ENCODE assay signal across 20 cellular contexts in the genomic region with DNA sequence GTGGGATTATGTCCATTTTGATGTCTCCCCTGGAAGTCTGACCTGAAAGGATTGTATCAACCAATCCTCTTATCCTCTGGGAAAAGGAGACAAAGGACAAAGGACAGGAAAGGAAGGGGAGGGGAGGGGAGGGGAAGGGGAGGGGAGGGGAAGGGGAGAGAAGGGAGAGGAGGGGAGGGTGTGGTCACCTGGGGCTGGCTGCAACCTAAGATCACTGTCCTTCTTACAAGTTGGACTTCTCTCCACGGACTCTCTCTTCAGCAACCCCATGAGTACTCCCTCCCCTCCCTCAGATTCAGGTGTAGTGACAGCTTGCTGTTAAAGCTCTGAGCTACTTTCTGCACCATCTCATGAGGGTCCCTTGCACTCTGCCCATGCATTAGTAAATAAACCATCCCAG. TPM values are rescaled to one million over a fixed set of nuclear protein-coding genes. Genes with fewer than 3 reads are reported as not detected.
A peak's percentile ranks its signal among the peaks of the same experiment; 100 is the strongest.
DNase-seq lines count a peak whose midpoint lies in the region; ATAC-seq, FAIRE-seq and TF ChIP-seq lines count a peak whose summit lies in the region.
"Had no signal": no experiment of that assay in that cellular context is flagged by ENCODE, and none has a peak within 500 bp of the region (broad histone marks: within the 10 kb centered on the region; RNA-seq: fewer than 3 reads in every experiment).

No MANE protein-coding gene starts in this region.

- BruUV-seq in HepG2 (replicated peaks; lab: Mats Ljungman, UMichigan) (no TSS peak), PC-9 (replicated peaks; lab: Mats Ljungman, UMichigan) (no TSS peak)

- peaks cover 17% of the 10 kb centered on the region for H3F3A ChIP-seq in PC-9 (ENCODE audit: insufficient read depth, low read depth)

- H3K27ac ChIP-seq in HepG2 (ENCODE audit: extremely low read length, insufficient read depth, low read length) (no peak overlapping the region), right lobe of liver (no peak overlapping the region), PC-9 (peak overlapping the region; percentile 59; the same call in 1 of the 2 replicates)
- H3K27ac ChIP-seq: KMS-11 had no signal

- H3K79me2 ChIP-seq in HepG2 (ENCODE audit: insufficient read depth, low read length), result no peaks in the 10 kb centered on the region
- no peaks in the 10 kb centered on the region for H3K79me2 ChIP-seq in PC-9 (ENCODE audit: low read depth)

- DNase-seq in HepG2 (ENCODE audit: low spot score) (no peak), right lobe of liver (no peak), PC-9 (no peak), iPS-NIHi11 (ENCODE audit: low spot score) (peak; percentile 24), lower leg skin (ENCODE audit: low spot score in 2 of 2) (no peak), NK-92 (lab: John Stamatoyannopoulos, UW; ENCODE audit: unreplicated experiment) (no peak)
- DNase-seq in stimulated activated naive CD4-positive, alpha-beta T cell (lab: John Stamatoyannopoulos, UW), result no peak
- DNase-seq: ACHN; C1 segment of cervical spinal cord; DND-41; MV-4-11; NCI-H2029; NCI-H510A; NK-92 treated with Interleukin-12 subunit alpha and Interleukin-12 subunit beta, amount 100 ng/mL, for 24 hours; SHP77; T-cell had no signal

- TF ChIP-seq CTCF in HepG2 (CRISPR knock-in tag; IDR thresholded peaks at IDR 0.05), result no peak
- no peak for TF ChIP-seq CTCF in right lobe of liver (IDR thresholded peaks at IDR 0.05)
- no peak for TF ChIP-seq CTCF in PC-9 (conservative IDR thresholded peaks at IDR 0.05)
- no peak for TF ChIP-seq CTCF in lower leg skin (IDR thresholded peaks at IDR 0.05)

- intact Hi-C loops in HepG2 (cut with micrococcal nuclease; ENCODE audit: unreplicated experiment), result no loop called here
- intact Hi-C loops in right lobe of liver (cut with DNase I), result loop anchor here (10.0 kb wide), 2 partner anchors 230 kb away; no protein-coding TSS in a partner anchor
- intact Hi-C loops in PC-9 (cut with micrococcal nuclease; ENCODE audit: unreplicated experiment), result loop anchor here (1.0 kb wide), 1 partner anchor 231 kb away; no protein-coding TSS in a partner anchor
- intact Hi-C loops in lower leg skin (cut with DNase I; ENCODE audit: low total_unique reads), result loop anchor here (10.0 kb wide), 1 partner anchor 230 kb away; no protein-coding TSS in a partner anchor

- TF ChIP-seq RAD21 in HepG2 (CRISPR knock-in tag; IDR thresholded peaks at IDR 0.05), result no peak

- no peaks in the 10 kb centered on the region for H3K36me3 ChIP-seq in HepG2 (replicated peaks in 1 of 2; ENCODE audit: control insufficient read depth in 1 of 2, insufficient read depth in 2 of 2, low read length in 2 of 2)
- no peaks in the 10 kb centered on the region for H3K36me3 ChIP-seq in right lobe of liver
- no peaks in the 10 kb centered on the region for H3K36me3 ChIP-seq in PC-9 (ENCODE audit: low read depth)
- H3K36me3 ChIP-seq: HAP-1 had no signal

- H3K4me3 ChIP-seq in HepG2 (replicated peaks in 1 of 3; ENCODE audit: insufficient read depth in 1 of 3, low read depth in 2 of 3, low read length in 3 of 3) (no peak overlapping the region), right lobe of liver (no peak overlapping the region), PC-9 (no peak overlapping the region), lower leg skin (ENCODE audit: low read depth, poor library complexity, severe bottlenecking) (no peak overlapping the region)
- H3K4me3 ChIP-seq: HAP-1 had no signal

- H3K9me3 ChIP-seq in HepG2 (ENCODE audit: low read length), result no peaks in the 10 kb centered on the region
- H3K9me3 ChIP-seq in right lobe of liver, result no peaks in the 10 kb centered on the region
- no peaks in the 10 kb centered on the region for H3K9me3 ChIP-seq in PC-9 (ENCODE audit: insufficient read depth, low read depth)
- H3K9me3 ChIP-seq: HAP-1 had no signal

- H3K27me3 ChIP-seq in HepG2 (ENCODE audit: control insufficient read depth in 1 of 2, insufficient read depth in 2 of 2, low read length in 2 of 2) (no peaks in the 10 kb centered on the region), right lobe of liver (no peaks in the 10 kb centered on the region), PC-9 (ENCODE audit: insufficient read depth, low read depth) (no peaks in the 10 kb centered on the region)

- in situ Hi-C loops in HepG2 (cut with HindIII; ENCODE audit: extremely low pct_ligation_motif_present, low pct_unique_long_range_greater_than_20kb), result loop anchor here (5.0 to 25.0 kb wide), 2 partner anchors 227 to 562 kb away; no protein-coding TSS in a partner anchor

- ATAC-seq in HepG2, result no peak
- no peak for ATAC-seq in right lobe of liver
- ATAC-seq: SK-N-SH treated with all-trans-retinoic acid at 6 μM for 48 hours, T-cell had no signal

- H3K4me2 ChIP-seq in HepG2 (ENCODE audit: low read depth, low read length) (no peak overlapping the region), PC-9 (peak overlapping the region; percentile 55; the same call in 1 of the 2 replicates)
- H3K4me2 ChIP-seq: KMS-11 had no signal

- POLR2A ChIA-PET in HepG2 (lab: Yijun Ruan, JAX), result interaction anchor here (1.0 kb wide), 1 partner anchor 231 kb away, joined by 3 read pairs; no protein-coding TSS in a partner anchor
- POLR2A ChIA-PET in PC-9 (lab: Charles Lee; ENCODE audit: unreplicated experiment), result interaction anchor here (0.6 to 0.7 kb wide), 2 partner anchors 71 to 1152 kb away, joined by 3 to 7 read pairs; no protein-coding TSS in a partner anchor

- H3K9ac ChIP-seq in HepG2 (ENCODE audit: insufficient read depth, low read depth, low read length), result no peak overlapping the region
- H3K9ac ChIP-seq: KMS-11 had no signal

- CTCF ChIA-PET in HepG2 (lab: Yijun Ruan, JAX; ENCODE audit: low intra/inter-chr PET ratio, low total read pairs) (interaction anchor here (1.2 to 7.1 kb wide), 2 partner anchors 232 to 552 kb away, joined by 4 to 68 read pairs; no protein-coding TSS in a partner anchor), PC-9 (lab: Charles Lee) (interaction anchor here (0.5 to 2.0 kb wide), 5 partner anchors 10 to 750 kb away, joined by 3 to 9 read pairs (median 4); a partner anchor contains a TSS)

- H4K20me1 ChIP-seq in HepG2 (ENCODE audit: insufficient read depth, low read length), result no peaks in the 10 kb centered on the region
- no peaks in the 10 kb centered on the region for H4K20me1 ChIP-seq in PC-9 (ENCODE audit: insufficient read depth)

- TF ChIP-seq POLR2A in HepG2 (IDR thresholded peaks at IDR 0.05; ENCODE audit: insufficient read depth in 1 of 2, low read depth in 2 of 2, low read length in 2 of 2) (no peak), right lobe of liver (IDR thresholded peaks at IDR 0.05) (no peak), lower leg skin (IDR thresholded peaks at IDR 0.05) (no peak)

- WGBS in HepG2 (ENCODE audit: low lambda C conversion rate), result 18% methylated on average over 1 of the region's 1 CpG
- WGBS in right lobe of liver (ENCODE audit: insufficient coverage, low coverage, low lambda C conversion rate, missing lambda C conversion rate), result no CpG with 5 or more reads among the region's 1 CpG
- WGBS in lower leg skin, 2 donors, result 72 to 82% methylated on average over 1 of the region's 1 CpG

- TF ChIP-seq EP300 in HepG2 (IDR thresholded peaks at IDR 0.05; ENCODE audit: low read depth in 2 of 2, low read length in 2 of 2), result no peak
- TF ChIP-seq EP300 in HepG2 (CRISPR knock-in tag; IDR thresholded peaks at IDR 0.05; ENCODE audit: borderline replicate concordance), result no peak

- H2AFZ ChIP-seq in HepG2 (ENCODE audit: low read length) (no peak overlapping the region), PC-9 (no peak overlapping the region)

- H3K4me1 ChIP-seq in HepG2 (ENCODE audit: insufficient read depth, low read length) (peaks cover 17% of the 10 kb centered on the region; the same call in 1 of the 2 replicates), right lobe of liver (peaks cover 0 to 3% (median 0%) of the 10 kb centered on the region in 4 donors), PC-9 (replicated peaks; ENCODE audit: insufficient read depth) (peaks cover 46% of the 10 kb centered on the region)

- FAIRE-seq in HepG2 (lab: Jason Lieb, UNC), result no peak

- no peaks in the 10 kb centered on the region for H3K9me2 ChIP-seq in PC-9 (ENCODE audit: insufficient read depth)

TF ChIP-seq in HepG2, 621 proteins besides CTCF, POLR2A, EP300 and RAD21 (continues in another document):
- TF ChIP-seq CBX2 (IDR thresholded peaks at IDR 0.05; ENCODE audit: low read depth, low read length) (no peak), CBX2 (CRISPR knock-in tag; IDR thresholded peaks at IDR 0.05; ENCODE audit: low read depth) (no peak), SP1 (IDR thresholded peaks at IDR 0.05) (no peak), SP1 (CRISPR knock-in tag; IDR thresholded peaks at IDR 0.05) (no peak)
- TF ChIP-seq, protein P1, sequence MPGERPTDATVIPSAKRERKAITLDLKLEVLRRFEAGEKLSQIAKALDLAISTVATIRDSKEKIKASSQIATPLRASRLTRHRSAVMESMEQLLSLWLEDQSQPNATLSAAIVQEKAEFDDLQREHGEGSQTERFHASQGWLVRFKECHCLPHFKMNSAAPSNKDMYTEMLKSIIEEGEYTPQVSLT (CRISPR knock-in tag; IDR thresholded peaks at IDR 0.05; ENCODE audit: borderline replicate concordance, low read depth), result no peak

RNA-seq across cellular contexts. Expression of a gene that starts 58.9 kb away (rescaled TPM):
- total RNA-seq in HepG2 (2016; rRNA removed; fragmentation: Illumina TruSeq; extraction: Trizol) (0.14 and 0.31 TPM in 2 replicates), right lobe of liver (under 1 TPM; 0.12 to 0.53 (median 0.23) TPM), PC-9 (2021) (0.93 and 1.1 TPM in 2 replicates), lower leg skin (1 to 10 TPM in 3 of 4 donors, under 1 TPM in 1; 0.32 to 4.1 (median 1.7) TPM)
- 0.09 and 0.10 TPM in 2 replicates for total RNA-seq in HepG2 (2016; cell fraction: cytosol; rRNA removed; fragmentation: Illumina TruSeq; extraction: Trizol; ENCODE audit: low read depth)
- total RNA-seq in HepG2 (2016; cell fraction: insoluble cytoplasmic fraction; rRNA removed; fragmentation: Illumina TruSeq; extraction: Trizol), result 0.16 and 0.39 TPM in 2 replicates
- 0.12 and 0.21 TPM in 2 replicates for total RNA-seq in HepG2 (2016; cell fraction: membrane; rRNA removed; fragmentation: Illumina TruSeq; extraction: Trizol)
- total RNA-seq in HepG2 (2016; cell fraction: nucleus; rRNA removed; fragmentation: Illumina TruSeq; extraction: Trizol), result 1.1 and 1.2 TPM in 2 replicates
- polyA plus RNA-seq in HepG2 (2011; rRNA removed), result 0.13 and 0.22 TPM in 2 replicates
- 0.05 and 0.10 TPM in 2 replicates for polyA plus RNA-seq in HepG2 (2011; cell fraction: cytosol; rRNA removed)
- polyA plus RNA-seq in HepG2 (2011; cell fraction: nucleus; rRNA removed), result 1.2 and 1.5 TPM in 2 replicates
- polyA plus RNA-seq in HepG2 (2012), result 0.63 and 1.1 TPM in 2 replicates
- polyA plus RNA-seq in HepG2 (2016; cell fraction: cytosol; fragmentation: Illumina TruSeq; extraction: Trizol; ENCODE audit: low read depth), result 0.03 TPM in 2 replicates
- 0.10 and 0.11 TPM in 2 replicates for polyA plus RNA-seq in HepG2 (2016; cell fraction: insoluble cytoplasmic fraction; fragmentation: Illumina TruSeq; extraction: Trizol; ENCODE audit: low read depth)
- 0.09 and 0.15 TPM in 2 replicates for polyA plus RNA-seq in HepG2 (2016; cell fraction: membrane; fragmentation: Illumina TruSeq; extraction: Trizol; ENCODE audit: low read depth)
- polyA plus RNA-seq in HepG2 (2016; cell fraction: nucleus; fragmentation: Illumina TruSeq; extraction: Trizol; ENCODE audit: insufficient read depth, low read depth), result 0.93 and 0.99 TPM in 2 replicates
- 0.07 and 0.28 TPM in 2 replicates for polyA minus RNA-seq in HepG2 (2011; rRNA and poly(A)+ RNA removed; ENCODE audit: low replicate concordance)
- polyA minus RNA-seq in HepG2 (2011; cell fraction: cytosol; rRNA and poly(A)+ RNA removed), result 0.35 TPM in 1 of 2 replicates, not detected in the other
- polyA minus RNA-seq in HepG2 (2011; cell fraction: nucleus; rRNA and poly(A)+ RNA removed), result 0.99 and 1.5 TPM in 2 replicates
- total RNA-seq: G401 had no signal
